ENCODE assay signal across 8 cellular contexts in the genomic region with DNA sequence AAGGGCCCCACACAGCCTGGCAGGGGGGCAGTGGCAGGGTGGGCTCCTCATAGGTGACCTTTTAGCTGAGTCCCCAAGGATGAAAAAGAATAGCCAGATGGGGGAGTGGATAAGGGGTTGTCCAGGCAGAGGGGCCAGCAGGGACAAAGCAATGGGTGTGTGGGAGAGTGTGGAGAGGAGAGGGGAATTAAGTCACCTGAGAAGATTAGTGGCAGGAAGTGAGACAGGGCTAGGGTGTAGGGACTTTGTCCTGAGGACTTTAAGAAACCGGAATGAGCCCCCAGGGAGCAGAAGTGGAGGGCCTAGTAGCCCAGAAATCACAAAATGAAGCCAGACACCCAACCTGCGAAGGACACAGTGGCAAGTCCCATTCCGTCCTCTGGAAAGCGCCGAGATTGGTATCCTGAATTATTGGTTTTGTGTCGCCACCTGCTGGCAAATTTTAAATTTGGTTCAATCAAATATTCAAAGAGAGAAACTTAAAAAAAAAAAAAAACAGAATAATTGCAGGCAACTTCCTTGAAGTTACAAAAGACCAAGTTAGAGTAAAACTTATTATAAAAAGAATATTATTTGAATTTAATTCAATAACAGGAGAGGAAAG.
DNase-seq lines count a peak whose midpoint lies in the region; ATAC-seq and TF ChIP-seq lines count a peak whose summit lies in the region.

No MANE protein-coding gene starts in this region.

- H3K27ac ChIP-seq in fibroblast of lung (ENCODE audit: insufficient read depth, low read length) (no peak overlapping the region), neural progenitor cell (no peak overlapping the region)

- H4K20me1 ChIP-seq in fibroblast of lung (ENCODE audit: control insufficient read depth, extremely low read depth, insufficient read depth, low read length) (no peaks in the 10 kb centered on the region), neural progenitor cell (ENCODE audit: low read depth) (no peaks in the 10 kb centered on the region)

- H3K27me3 ChIP-seq in fibroblast of lung (ENCODE audit: control insufficient read depth, insufficient read depth, low read length) (no peaks in the 10 kb centered on the region), neural progenitor cell (no peaks in the 10 kb centered on the region)

- H3F3A ChIP-seq in neural progenitor cell (ENCODE audit: low read depth): no peaks in the 10 kb centered on the region

- H3K9me3 ChIP-seq in fibroblast of lung (ENCODE audit: control insufficient read depth, insufficient read depth, low read depth, low read length) (no peaks in the 10 kb centered on the region), neural progenitor cell (ENCODE audit: low read depth) (no peaks in the 10 kb centered on the region)

- peak; percentile 33 to 45 for TF ChIP-seq CTCF in fibroblast of lung (conservative IDR thresholded peaks at IDR 0.05 in 1 of 2, IDR thresholded peaks at IDR 0.05 in 1 of 2; ENCODE audit: low read depth in 1 of 2, low read length in 2 of 2)
- peak; percentile 71 for TF ChIP-seq CTCF in neural progenitor cell (IDR thresholded peaks at IDR 0.05)

- H3K4me1 ChIP-seq in fibroblast of lung (ENCODE audit: control insufficient read depth, extremely low read depth, insufficient read depth, low read length) (no peaks in the 10 kb centered on the region), neural progenitor cell (peaks cover 10% of the 10 kb centered on the region)

- H3K36me3 ChIP-seq in fibroblast of lung (ENCODE audit: control insufficient read depth, insufficient read depth, low read length) (no peaks in the 10 kb centered on the region), neural progenitor cell (no peaks in the 10 kb centered on the region)

- no peak overlapping the region for H3K27ac Mint-ChIP-seq in neural progenitor cell

- no peak overlapping the region for H3K4me3 Mint-ChIP-seq in neural progenitor cell

- H3K9ac ChIP-seq in fibroblast of lung (ENCODE audit: insufficient read depth, low read length) (no peak overlapping the region), neural progenitor cell (no peak overlapping the region)

- no peak overlapping the region for H2AFZ ChIP-seq in fibroblast of lung (ENCODE audit: low read length)
- H2AFZ ChIP-seq in neural progenitor cell (replicated peaks): peak overlapping the region; percentile 44

- peaks cover 4% of the 10 kb centered on the region for H3K27me3 Mint-ChIP-seq in neural progenitor cell (ENCODE audit: insufficient read depth, low read depth)

- H3K4me2 ChIP-seq in fibroblast of lung (ENCODE audit: extremely low read depth, insufficient read depth, low read length): no peak overlapping the region
- H3K4me2 ChIP-seq in neural progenitor cell: no peak overlapping the region

- H3K9me3 Mint-ChIP-seq in neural progenitor cell: no peaks in the 10 kb centered on the region

- peak; percentile 79 for DNase-seq in DMS79 treated with DMSO at 0.1 percent for 48 hours (lab: John Stamatoyannopoulos, UW)
- DNase-seq in NCI-H2227 (lab: John Stamatoyannopoulos, UW; ENCODE audit: unreplicated experiment): peak; percentile 72
- DNase-seq in activated CD4-positive, alpha-beta T cell treated with anti-CD3 and anti-CD28 coated beads, Interleukin-2, amount 50 U/mL, for 48 hours: peak; percentile 37 to 54
- DNase-seq in fibroblast of lung (ENCODE audit: low read depth in 2 of 2): peak; percentile 33 to 63
- peak; percentile 82 for DNase-seq in neural progenitor cell (ENCODE audit: low spot score)

- H3K79me2 ChIP-seq in fibroblast of lung (ENCODE audit: control insufficient read depth, insufficient read depth, low read length) (no peaks in the 10 kb centered on the region), neural progenitor cell (ENCODE audit: low read depth) (no peaks in the 10 kb centered on the region)

- H3K4me3 ChIP-seq in fibroblast of lung (replicated peaks in 1 of 4; ENCODE audit: control extremely low read depth in 1 of 4, insufficient read depth in 1 of 4, low read depth in 3 of 4, low read length in 4 of 4) (no peak overlapping the region), neural progenitor cell (no peak overlapping the region)

- peak; percentile 64 for ATAC-seq in HG02642 (IDR thresholded peaks at IDR 0.05; ENCODE audit: poor library complexity, unreplicated experiment)
- ATAC-seq in GM19397 (IDR thresholded peaks at IDR 0.05; ENCODE audit: unreplicated experiment): no peak
- ATAC-seq in HG02840 (IDR thresholded peaks at IDR 0.05; ENCODE audit: low FRiP score, unreplicated experiment): no peak

- H3K36me3 Mint-ChIP-seq in neural progenitor cell: no peaks in the 10 kb centered on the region

- no peaks in the 10 kb centered on the region for H3K4me1 Mint-ChIP-seq in neural progenitor cell
